ENCODE assay signal across 1 cellular context in the genomic region with DNA sequence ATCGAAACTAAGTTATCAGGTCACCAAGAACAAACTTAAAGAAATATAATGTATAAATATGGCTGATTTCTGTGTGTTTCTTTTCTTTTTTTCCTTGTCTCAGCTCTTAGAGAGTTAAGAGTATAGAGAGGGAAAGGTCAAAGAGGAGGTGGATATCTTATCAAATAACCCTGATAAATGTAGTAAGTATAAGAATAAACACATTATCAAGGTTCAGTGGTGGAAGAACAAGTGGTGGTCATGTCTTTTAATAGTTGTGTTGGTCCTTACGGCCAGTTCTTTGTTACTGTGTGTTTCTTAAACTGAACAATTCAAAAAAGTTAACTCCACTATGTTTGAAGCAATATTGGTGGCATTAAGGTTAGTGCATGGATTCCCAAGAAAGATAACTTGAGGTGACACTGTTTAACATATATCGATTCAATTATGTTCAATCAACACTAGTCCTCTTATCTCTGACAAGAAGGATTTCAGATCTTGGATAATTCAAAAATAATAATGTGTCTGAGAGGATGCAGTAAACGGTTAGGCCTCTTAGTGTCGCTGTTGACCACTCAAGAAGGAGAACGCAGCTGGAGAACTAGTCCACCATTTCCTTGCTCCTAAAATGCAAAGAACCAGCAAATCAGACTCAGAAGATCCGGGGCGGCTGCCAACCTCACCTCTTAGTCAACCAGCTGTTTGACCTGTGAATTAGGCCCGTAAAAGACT.
A peak's percentile ranks its signal among the peaks of the same experiment; 100 is the strongest.
TF ChIP-seq lines count a peak whose summit lies in the region.

Gene PCDHGA3 (plus strand): TSS at position 588 of the 711 bp plus-strand sequence. CDS start 205 bp downstream, outside the sequence.

TF ChIP-seq in GM12878, 131 proteins besides CTCF, POLR2A, EP300 and RAD21:
- TF ChIP-seq YY1 (IDR thresholded peaks at IDR 0.05; ENCODE audit: low read depth, low read length) (peak; percentile 48; the same call in 1 of the 2 replicates), SMARCA5 (IDR thresholded peaks at IDR 0.05) (no peak)
